Comparison of ENCODE assay signal across 8 cellular contexts in the genomic region with DNA sequence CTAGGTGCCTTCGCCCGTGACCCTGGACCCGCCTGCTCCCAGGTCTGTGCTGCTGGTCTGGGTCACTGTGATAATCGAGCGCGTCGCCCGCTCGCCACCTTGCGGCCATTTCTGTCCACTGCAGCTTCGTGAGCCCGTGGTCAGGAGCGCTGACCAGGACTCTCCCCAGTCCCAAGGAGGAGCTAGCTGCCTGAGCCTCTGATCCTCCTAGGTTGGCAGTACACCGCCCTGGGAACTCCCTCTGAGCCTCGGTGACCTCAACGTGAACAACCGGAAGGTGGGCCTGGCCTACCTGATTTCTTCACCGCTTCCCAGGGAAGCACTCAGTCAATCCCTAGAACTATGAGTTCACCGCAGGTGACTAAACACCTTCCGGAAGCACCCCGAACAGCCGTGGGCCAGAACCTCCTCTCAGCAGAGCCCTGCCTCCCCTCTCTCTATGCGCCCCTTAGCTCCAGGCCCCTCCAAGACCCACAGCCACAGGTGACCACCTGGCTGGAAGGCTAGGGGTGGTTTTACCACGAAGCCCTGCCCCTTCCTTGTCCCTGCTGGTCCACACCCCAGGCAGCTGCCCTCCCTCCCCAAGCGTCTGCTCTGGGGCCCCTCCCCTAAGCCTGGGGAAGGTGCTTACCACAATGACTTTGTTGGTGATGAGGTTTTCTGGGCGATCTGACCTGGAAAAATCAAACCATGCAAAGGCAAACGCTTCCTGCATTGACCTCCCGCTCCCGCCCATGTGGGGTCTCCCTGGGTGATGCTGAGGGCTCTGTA.
A peak's percentile ranks its signal among the peaks of the same experiment; 100 is the strongest.
DNase-seq lines count a peak whose midpoint lies in the region; ATAC-seq and TF ChIP-seq lines count a peak whose summit lies in the region.

No MANE protein-coding gene starts in this region.

- no peaks in the 10 kb centered on the region for H3K9me3 ChIP-seq in ES-I3 (ENCODE audit: control insufficient read depth, insufficient read depth, low read length)
- no peaks in the 10 kb centered on the region for H3K9me3 ChIP-seq in Loucy (ENCODE audit: insufficient read depth, low read depth, low read length)
- no peaks in the 10 kb centered on the region for H3K9me3 ChIP-seq in WERI-Rb-1 (ENCODE audit: severe bottlenecking)

- peak overlapping the region; percentile 9; the same call in 1 of the 2 replicates for H3K9ac ChIP-seq in ES-I3 (ENCODE audit: low read depth, low read length)
- no peak overlapping the region for H3K9ac ChIP-seq in Loucy (ENCODE audit: low read depth, low read length, poor library complexity, severe bottlenecking)

- no peak overlapping the region for H2AFZ ChIP-seq in Loucy (ENCODE audit: low read length)

- H3K27ac ChIP-seq in WERI-Rb-1 (0 out of 2 replicates have a peak overlapping the region, but pooled peaks have one; percentile 12), coronary artery (no peak overlapping the region)

- ATAC-seq in HG02981 (IDR thresholded peaks at IDR 0.05; ENCODE audit: unreplicated experiment) (no peak), GM21825 (IDR thresholded peaks at IDR 0.05; ENCODE audit: unreplicated experiment) (no peak)

- H4K20me1 ChIP-seq in Loucy (ENCODE audit: insufficient read depth, low read length, poor library complexity, severe bottlenecking): no peaks in the 10 kb centered on the region

- DNase-seq in WERI-Rb-1 (peak; percentile 82), coronary artery (ENCODE audit: low spot score) (peak; percentile 75), left kidney (ENCODE audit: low read depth, low spot score) (peak; percentile 82)
- DNase-seq in stimulated activated CD4-positive, alpha-beta T cell treated with anti-CD3 and anti-CD28 coated beads, Interleukin-4, amount 100 ng/mL, for 24 hours: peak; percentile 48

- no peaks in the 10 kb centered on the region for H3K27me3 ChIP-seq in Loucy (ENCODE audit: insufficient read depth, low read length, poor library complexity, severe bottlenecking)
- H3K27me3 ChIP-seq in WERI-Rb-1 (ENCODE audit: insufficient read depth, low read depth, severe bottlenecking): no peaks in the 10 kb centered on the region

- no peaks in the 10 kb centered on the region for H3K36me3 ChIP-seq in ES-I3 (ENCODE audit: insufficient read depth, low read length)
- H3K36me3 ChIP-seq in Loucy (ENCODE audit: insufficient read depth, low read length): no peaks in the 10 kb centered on the region
- H3K36me3 ChIP-seq in WERI-Rb-1: no peaks in the 10 kb centered on the region

- no peaks in the 10 kb centered on the region for H3F3A ChIP-seq in Loucy (ENCODE audit: low read depth)

- H3K4me2 ChIP-seq in Loucy (ENCODE audit: low read depth, low read length, poor library complexity, severe bottlenecking): peak overlapping the region; percentile 3

- TF ChIP-seq CTCF in Loucy (conservative IDR thresholded peaks at IDR 0.05; ENCODE audit: low read length) (peak; percentile 94), WERI-Rb-1 (IDR thresholded peaks at IDR 0.05; ENCODE audit: low read depth, low read length) (peak; percentile 95), coronary artery (IDR thresholded peaks at IDR 0.05) (peak; percentile 86)

- H3K4me3 ChIP-seq in Loucy (ENCODE audit: low read length, poor library complexity, severe bottlenecking) (no peak overlapping the region), WERI-Rb-1 (ENCODE audit: low read depth, low read length) (peak overlapping the region; percentile 14), coronary artery (no peak overlapping the region)

- peaks cover 26% of the 10 kb centered on the region for H3K4me1 ChIP-seq in ES-I3 (ENCODE audit: insufficient read depth, low read length)
- H3K4me1 ChIP-seq in Loucy (ENCODE audit: insufficient read depth, low read length, poor library complexity, severe bottlenecking): no peaks in the 10 kb centered on the region

- no peaks in the 10 kb centered on the region for H3K79me2 ChIP-seq in Loucy (ENCODE audit: insufficient read depth, low read length)

- no peaks in the 10 kb centered on the region for H3K9me2 ChIP-seq in Loucy (replicated peaks; ENCODE audit: low read depth, low read length)
